Comparison of ENCODE assay signal across 18 cellular contexts in the genomic region with DNA sequence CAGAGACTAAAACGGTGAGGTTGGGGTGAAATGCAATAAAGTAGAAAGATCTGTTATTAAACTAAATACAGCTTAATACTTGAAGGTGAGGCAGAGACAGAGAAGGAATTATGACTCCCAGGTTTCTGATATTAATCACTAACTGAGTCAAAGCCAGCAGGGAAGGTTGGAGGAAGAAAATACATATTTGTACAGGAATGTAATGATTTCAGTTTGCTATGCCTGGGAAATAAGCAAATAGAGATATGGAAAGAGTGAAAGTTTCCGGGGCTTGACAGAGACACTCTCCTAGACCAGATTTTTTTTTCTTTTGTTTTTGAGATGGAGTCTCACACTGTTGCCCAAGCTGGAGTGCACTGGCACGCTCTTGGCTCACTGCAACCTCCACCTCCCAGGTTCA.
A peak's percentile ranks its signal among the peaks of the same experiment; 100 is the strongest.
DNase-seq lines count a peak whose midpoint lies in the region; FAIRE-seq and TF ChIP-seq lines count a peak whose summit lies in the region.
"Had no signal": no experiment of that assay in that cellular context is flagged by ENCODE, and none has a peak within 500 bp of the region (broad histone marks: within the 10 kb centered on the region; RNA-seq: fewer than 3 reads in every experiment).

No MANE protein-coding gene starts in this region.

- H3K27me3 Mint-ChIP-seq in chondrocyte (ENCODE audit: low read depth) (no peaks in the 10 kb centered on the region), progenitor cell of endocrine pancreas (no peaks in the 10 kb centered on the region)

- peak in 1 of 2 experiments; percentile 14; a peak in 1 of 4 replicates for TF ChIP-seq EP300 in SK-N-SH (IDR thresholded peaks at IDR 0.05; ENCODE audit: borderline replicate concordance in 1 of 2, low read depth in 1 of 2, low read length in 1 of 2)

- POLR2A ChIA-PET in SK-N-SH (lab: Yijun Ruan, JAX) = no interaction called here

- H3K4me1 Mint-ChIP-seq in chondrocyte (ENCODE audit: low read depth) (peaks cover 21% of the 10 kb centered on the region), progenitor cell of endocrine pancreas (ENCODE audit: low read depth) (peaks cover 15% of the 10 kb centered on the region)

- H3K27ac Mint-ChIP-seq in chondrocyte (ENCODE audit: unreplicated experiment) (peak overlapping the region; percentile 19), progenitor cell of endocrine pancreas (peak overlapping the region; percentile 43)
- H3K27ac Mint-ChIP-seq: CD8-positive, alpha-beta T cell had no signal

- H2AFZ ChIP-seq in SK-N-SH (ENCODE audit: low read depth) = no peak overlapping the region
- H2AFZ ChIP-seq: GM23338 had no signal

- CTCF ChIA-PET in SK-N-SH (lab: Yijun Ruan, JAX) = no interaction called here

- no peaks in the 10 kb centered on the region for H3K9me3 Mint-ChIP-seq in chondrocyte (ENCODE audit: low read depth)
- H3K9me3 Mint-ChIP-seq in progenitor cell of endocrine pancreas (ENCODE audit: low read depth) = peaks cover 7% of the 10 kb centered on the region
- H3K9me3 Mint-ChIP-seq: CD8-positive, alpha-beta T cell; GM23338 had no signal

- H3K4me3 ChIP-seq in SK-N-SH (ENCODE audit: low read depth in 2 of 2, low read length in 1 of 2) = no peak overlapping the region
- H3K4me3 ChIP-seq: GM23338 had no signal

- TF ChIP-seq RAD21 in SK-N-SH (IDR thresholded peaks at IDR 0.05; ENCODE audit: low read length) = no peak

- H3K9ac ChIP-seq in SK-N-SH = 0 out of 2 replicates have a peak overlapping the region, but pooled peaks have one; percentile 1

- H3K27me3 ChIP-seq in SK-N-SH (ENCODE audit: insufficient read depth) = no peaks in the 10 kb centered on the region

- H3K4me2 ChIP-seq in SK-N-SH = peak overlapping the region; percentile 58
- H3K4me2 ChIP-seq: GM23338 had no signal

- DNase-seq in SK-N-SH (no peak), chondrocyte (ENCODE audit: low spot score) (no peak), kidney tubule cell (ENCODE audit: low spot score) (peak; percentile 20), progenitor cell of endocrine pancreas (ENCODE audit: low spot score, unreplicated experiment) (no peak), urothelium cell line (ENCODE audit: low spot score) (no peak)
- no peak for DNase-seq in activated CD4-positive, alpha-beta T cell treated with anti-CD3 and anti-CD28 coated beads for 48 hours
- no peak for DNase-seq in activated T-cell treated with anti-CD3 and anti-CD28 coated beads, Interleukin-2, amount 50 U/mL, for 48 hours
- DNase-seq: CD8-positive, alpha-beta T cell; DND-41; GF-D8; KG1; NCI-H1092 treated with DMSO at 0.1 percent for 48 hours; NCI-H1694; NCI-H446 treated with DMSO at 0.1 percent for 48 hours; NCI-H774; SHP77 treated with DMSO at 0.1 percent for 48 hours had no signal

- peak overlapping the region in 1 of 2 experiments; percentile 69; a peak in 2 of 4 replicates for H3K27ac ChIP-seq in SK-N-SH (ENCODE audit: low read depth in 2 of 2, low read length in 1 of 2)

- H3K9me2 ChIP-seq in SK-N-SH = no peaks in the 10 kb centered on the region

- peaks cover 18% of the 10 kb centered on the region for H3K79me2 ChIP-seq in SK-N-SH (ENCODE audit: insufficient read depth)

- no peaks in the 10 kb centered on the region; the same call in 1 of the 2 replicates for H4K20me1 ChIP-seq in SK-N-SH (ENCODE audit: insufficient read depth)

- H3K4me1 ChIP-seq in SK-N-SH (ENCODE audit: control insufficient read depth in 1 of 2, insufficient read depth in 2 of 2, low read depth in 1 of 2, low read length in 1 of 2) = peaks cover 0 to 10% of the 10 kb centered on the region in 2 experiments; a peak in 1 of 4 replicates

- no peak for FAIRE-seq in urothelium cell line (lab: Jason Lieb, UNC)
- FAIRE-seq: RCC 7860 had no signal

- no peaks in the 10 kb centered on the region for H3K9me3 ChIP-seq in SK-N-SH

- H3K36me3 ChIP-seq in SK-N-SH (replicated peaks in 1 of 2; ENCODE audit: control insufficient read depth in 1 of 2, insufficient read depth in 2 of 2, low read length in 1 of 2) = no peaks in the 10 kb centered on the region

- 71% methylated on average over 3 of the region's 3 CpGs for WGBS in SK-N-SH (ENCODE audit: low lambda C conversion rate)

- no peaks in the 10 kb centered on the region for H3K36me3 Mint-ChIP-seq in chondrocyte (ENCODE audit: low read depth)
- H3K36me3 Mint-ChIP-seq in progenitor cell of endocrine pancreas (ENCODE audit: insufficient read depth) = peaks cover 1% of the 10 kb centered on the region
- H3K36me3 Mint-ChIP-seq: CD8-positive, alpha-beta T cell had no signal

- H3K4me3 Mint-ChIP-seq in chondrocyte (ENCODE audit: unreplicated experiment) = no peak overlapping the region
- H3K4me3 Mint-ChIP-seq in progenitor cell of endocrine pancreas (ENCODE audit: low read depth) = no peak overlapping the region
- H3K4me3 Mint-ChIP-seq: CD8-positive, alpha-beta T cell; GM23338 had no signal

- peaks cover 8% of the 10 kb centered on the region for H3F3A ChIP-seq in SK-N-SH (replicated peaks; ENCODE audit: insufficient read depth)

- no peak for TF ChIP-seq CTCF in SK-N-SH (IDR thresholded peaks at IDR 0.05)
- TF ChIP-seq CTCF in chondrocyte (IDR thresholded peaks at IDR 0.05) = no peak
- TF ChIP-seq CTCF in progenitor cell of endocrine pancreas (IDR thresholded peaks at IDR 0.05; ENCODE audit: unreplicated experiment) = no peak

TF ChIP-seq in SK-N-SH, 30 proteins besides CTCF, POLR2A, EP300 and RAD21:
- TF ChIP-seq TCF12 (IDR thresholded peaks at IDR 0.05) = peak; percentile 40; the same call in 1 of the 2 replicates
- no peak for TF ChIP-seq TEAD4 (IDR thresholded peaks at IDR 0.05; ENCODE audit: borderline replicate concordance, insufficient read depth)
- 0 out of 2 replicates have a peak, but pooled peaks have one; percentile 34 for TF ChIP-seq JUND (IDR thresholded peaks at IDR 0.05)
- no peak for TF ChIP-seq RCOR1 (IDR thresholded peaks at IDR 0.05; ENCODE audit: low read length)
- TF ChIP-seq, protein P1, sequence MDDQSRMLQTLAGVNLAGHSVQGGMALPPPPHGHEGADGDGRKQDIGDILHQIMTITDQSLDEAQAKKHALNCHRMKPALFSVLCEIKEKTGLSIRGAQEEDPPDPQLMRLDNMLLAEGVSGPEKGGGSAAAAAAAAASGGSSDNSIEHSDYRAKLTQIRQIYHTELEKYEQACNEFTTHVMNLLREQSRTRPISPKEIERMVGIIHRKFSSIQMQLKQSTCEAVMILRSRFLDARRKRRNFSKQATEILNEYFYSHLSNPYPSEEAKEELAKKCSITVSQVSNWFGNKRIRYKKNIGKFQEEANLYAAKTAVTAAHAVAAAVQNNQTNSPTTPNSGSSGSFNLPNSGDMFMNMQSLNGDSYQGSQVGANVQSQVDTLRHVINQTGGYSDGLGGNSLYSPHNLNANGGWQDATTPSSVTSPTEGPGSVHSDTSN (IDR thresholded peaks at IDR 0.05) = peak; percentile 48; the same call in 1 of the 2 replicates
- TF ChIP-seq YY1 (IDR thresholded peaks at IDR 0.05; ENCODE audit: low read depth) = no peak
- TF ChIP-seq NFIC (IDR thresholded peaks at IDR 0.05; ENCODE audit: borderline replicate concordance) = peak; percentile 21; the same call in 1 of the 2 replicates
